ENCODE assay signal across 24 cellular contexts in the genomic region with DNA sequence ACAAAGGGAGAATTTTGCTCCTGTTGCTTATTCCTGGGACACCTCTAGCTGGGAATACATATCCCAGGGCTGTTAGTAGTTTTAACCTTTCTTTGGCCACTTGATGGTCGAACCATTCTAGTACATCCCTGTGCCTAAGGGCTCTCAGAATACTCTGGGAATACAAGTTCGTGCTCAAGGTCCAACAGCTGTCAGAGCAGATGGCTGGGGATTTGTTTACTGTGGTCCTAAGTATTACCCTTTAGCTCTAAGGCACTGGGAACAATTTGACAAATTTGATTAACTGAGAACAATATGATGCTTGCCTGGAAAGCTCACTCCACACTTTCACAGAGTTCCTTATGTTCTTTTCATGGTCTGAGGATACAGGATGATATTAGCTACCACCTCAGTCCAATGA. TPM values are rescaled to one million over a fixed set of nuclear protein-coding genes. Genes with fewer than 3 reads are reported as not detected.
"Had no signal": no experiment of that assay in that cellular context is flagged by ENCODE, and none has a peak within 500 bp of the region (broad histone marks: within the 10 kb centered on the region; RNA-seq: fewer than 3 reads in every experiment).

No MANE protein-coding gene starts in this region.

- FAIRE-seq: kidney, TTC549 had no signal

- H3K27ac Mint-ChIP-seq: activated CD4-positive, alpha-beta T cell treated with anti-CD3 and anti-CD28 coated beads for 36 hours; activated naive CD8-positive, alpha-beta T cell treated with anti-CD3 and anti-CD28 coated beads for 36 hours; mesothelial cell of epicardium; progenitor cell of endocrine pancreas had no signal

- H3K4me3 ChIP-seq: lung had no signal

- H3K27ac ChIP-seq: foreskin keratinocyte had no signal

- ATAC-seq: activated CD4-positive, alpha-beta T cell treated with anti-CD3 and anti-CD28 coated beads for 36 hours; foreskin keratinocyte; left lobe of liver had no signal

- H3K36me3 Mint-ChIP-seq: activated naive CD8-positive, alpha-beta T cell treated with anti-CD3 and anti-CD28 coated beads for 36 hours; mesothelial cell of epicardium; WTC11 had no signal

- DNase-seq: activated CD4-positive, alpha-beta T cell treated with anti-CD3 and anti-CD28 coated beads for 36 hours; activated CD4-positive, alpha-beta T cell treated with anti-CD3 and anti-CD28 coated beads, Interleukin-2, amount 50 U/mL, for 48 hours; activated naive CD8-positive, alpha-beta T cell treated with anti-CD3 and anti-CD28 coated beads for 36 hours; amygdala; caudate nucleus; foreskin keratinocyte; hypothalamus; kidney; stimulated activated CD4-positive, alpha-beta T cell treated with anti-CD3 and anti-CD28 coated beads, Interleukin-12 subunit alpha, Interleukin-12 subunit beta, amount 100 ng/mL, for 4 hours; stimulated activated CD4-positive, alpha-beta T cell treated with anti-CD3 and anti-CD28 coated beads, Interleukin-1b, Interleukin-23, amount 100 ng/mL, for 48 hours; stimulated activated CD8-positive, alpha-beta memory T cell treated with anti-CD3 and anti-CD28 coated beads, Interleukin-4, amount 100 ng/mL, for 48 hours; stimulated activated naive CD4-positive, alpha-beta T cell had no signal

- H3K4me1 ChIP-seq: foreskin keratinocyte had no signal

- H3K4me1 Mint-ChIP-seq: activated CD4-positive, alpha-beta T cell treated with anti-CD3 and anti-CD28 coated beads for 36 hours; activated naive CD8-positive, alpha-beta T cell treated with anti-CD3 and anti-CD28 coated beads for 36 hours had no signal

- H3K9me3 Mint-ChIP-seq: activated naive CD8-positive, alpha-beta T cell treated with anti-CD3 and anti-CD28 coated beads for 36 hours; mesothelial cell of epicardium had no signal

- H3K4me3 Mint-ChIP-seq: activated CD4-positive, alpha-beta T cell treated with anti-CD3 and anti-CD28 coated beads for 36 hours; activated naive CD8-positive, alpha-beta T cell treated with anti-CD3 and anti-CD28 coated beads for 36 hours; mesothelial cell of epicardium; WTC11 had no signal

RNA-seq across cellular contexts. Expression of a gene that starts 47.3 kb away (rescaled TPM):
- total RNA-seq: activated CD4-positive, alpha-beta T cell treated with anti-CD3 and anti-CD28 coated beads for 36 hours; activated naive CD8-positive, alpha-beta T cell treated with anti-CD3 and anti-CD28 coated beads for 36 hours; dermis microvascular lymphatic vessel endothelial cell; epithelial cell of proximal tubule; fibroblast of lung; foreskin keratinocyte; kidney; left lobe of liver; lung; mesothelial cell of epicardium; osteoblast; progenitor cell of endocrine pancreas; ureter; WTC11 had no signal
- polyA plus RNA-seq: fibroblast of lung, foreskin keratinocyte, lung, neural cell had no signal
